In the genomic region with DNA sequence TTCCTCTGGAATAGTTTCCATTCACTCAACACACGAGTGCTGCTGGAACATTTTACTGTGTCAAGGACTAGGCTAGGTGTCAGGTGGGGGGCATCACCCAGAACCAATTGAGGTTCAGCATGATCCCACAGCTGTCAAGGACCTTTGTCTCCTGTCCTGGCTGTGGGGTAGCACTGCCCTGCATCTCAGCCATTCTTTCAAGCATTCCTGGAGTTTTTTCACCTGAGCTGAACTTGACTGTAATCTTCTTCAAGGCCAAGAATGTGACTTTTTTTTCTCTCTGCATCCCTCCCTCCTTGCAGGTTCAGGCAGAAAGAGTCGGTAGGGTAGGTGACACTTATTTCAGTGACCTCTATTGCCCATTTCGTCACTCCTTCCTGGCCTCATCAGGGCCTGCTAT, we compare ENCODE assay signal across 16 cellular contexts. TPM values are rescaled to one million over a fixed set of nuclear protein-coding genes. Genes with fewer than 3 reads are reported as not detected.
A peak's percentile ranks its signal among the peaks of the same experiment; 100 is the strongest.
DNase-seq lines count a peak whose midpoint lies in the region; ATAC-seq, FAIRE-seq and TF ChIP-seq lines count a peak whose summit lies in the region.
"Had no signal": no experiment of that assay in that cellular context is flagged by ENCODE, and none has a peak within 500 bp of the region (broad histone marks: within the 10 kb centered on the region; RNA-seq: fewer than 3 reads in every experiment).

No MANE protein-coding gene starts in this region.

- POLR2A ChIA-PET in H1 (lab: Charles Lee; ENCODE audit: partially characterized antibody): no interaction called here

- H3K36me3 ChIP-seq in H1 (ENCODE audit: control insufficient read depth in 2 of 4, insufficient read depth in 4 of 4, low read length in 3 of 4) (no peaks in the 10 kb centered on the region), upper lobe of right lung (no peaks in the 10 kb centered on the region)
- H3K36me3 ChIP-seq: BLaER1 had no signal

- H2BK5ac ChIP-seq in H1 (ENCODE audit: low read depth, low read length): no peak overlapping the region

- no peak overlapping the region; a peak in 1 of 4 replicates for H3K4me2 ChIP-seq in H1 (ENCODE audit: insufficient read depth in 1 of 2, low read depth in 2 of 2, low read length in 2 of 2)
- H3K4me2 ChIP-seq: BLaER1 had no signal

- no peak overlapping the region for H3K9ac ChIP-seq in H1 (replicated peaks in 1 of 4; ENCODE audit: extremely low read depth in 1 of 4, low read depth in 3 of 4, low read length in 3 of 4)
- H3K9ac ChIP-seq: BLaER1, GM23248 had no signal

- H3K79me2 ChIP-seq in H1 (ENCODE audit: control insufficient read depth in 1 of 2, insufficient read depth in 2 of 2, low read length in 2 of 2): no peaks in the 10 kb centered on the region

- DNase-seq in H1 (ENCODE audit: low read depth in 1 of 2, low spot score in 2 of 2) (no peak), mesothelial cell of epicardium (ENCODE audit: low spot score in 2 of 2, unreplicated experiment in 2 of 2) (no peak), upper lobe of right lung (no peak), AG08395 (ENCODE audit: low spot score) (no peak)
- DNase-seq: AML-193; CD8-positive, alpha-beta memory T cell; DND-41; GF-D8; GM23248; H9 had no signal

- CTCF ChIA-PET in H1 (lab: Charles Lee; ENCODE audit: partially characterized antibody): interaction anchor here (1.0 to 1.1 kb wide), 2 partner anchors 19 to 23 kb away, joined by 3 to 5 read pairs; no protein-coding TSS in a partner anchor

- peaks cover 5 to 33% (median 33%) of the 10 kb centered on the region in 4 experiments for H3K27me3 ChIP-seq in H1 (replicated peaks in 1 of 4; ENCODE audit: control insufficient read depth in 3 of 4, extremely low read depth in 1 of 4, insufficient read depth in 3 of 4, low read length in 3 of 4)
- H3K27me3 ChIP-seq in upper lobe of right lung: peaks cover 42% of the 10 kb centered on the region

- no peak overlapping the region for H3K23ac ChIP-seq in H1 (ENCODE audit: insufficient read length)

- H4K20me1 ChIP-seq in H1 (replicated peaks in 1 of 2; ENCODE audit: control insufficient read depth in 1 of 2, insufficient read depth in 2 of 2, low read length in 2 of 2): no peaks in the 10 kb centered on the region

- TF ChIP-seq POLR2A in H1 (IDR thresholded peaks at IDR 0.05; ENCODE audit: control extremely low read depth in 1 of 2, low read depth in 2 of 2, low read length in 2 of 2): no peak

- H3K4me3 Mint-ChIP-seq in brain: peak overlapping the region in 3 of 5 experiments; percentile 13 to 44 (median 30)
- H3K4me3 Mint-ChIP-seq in mesothelial cell of epicardium: no peak overlapping the region
- H3K4me3 Mint-ChIP-seq: CD8-positive, alpha-beta memory T cell; H9 had no signal

- intact Hi-C loops in upper lobe of right lung (cut with DNase I): no loop called here

- H3K27ac Mint-ChIP-seq in brain (no peak overlapping the region), mesothelial cell of epicardium (peak overlapping the region; percentile 59)
- H3K27ac Mint-ChIP-seq: CD8-positive, alpha-beta memory T cell; H9 had no signal

- H3K4ac ChIP-seq in H1 (replicated peaks; ENCODE audit: insufficient read length, low read depth, low read length): no peak overlapping the region

- no peak overlapping the region for H2BK120ac ChIP-seq in H1 (replicated peaks; ENCODE audit: low read depth, low read length)

- peak; percentile 65 for FAIRE-seq in H1 (lab: Jason Lieb, UNC)

- no peak overlapping the region for H3K14ac ChIP-seq in H1 (ENCODE audit: insufficient read length)

- H2BK12ac ChIP-seq in H1 (ENCODE audit: low read depth, low read length): no peak overlapping the region

- no peak overlapping the region for H4K8ac ChIP-seq in H1 (ENCODE audit: extremely low read depth, insufficient read depth, low read length)

- H3K4me1 ChIP-seq in H1 (replicated peaks in 1 of 4; ENCODE audit: control insufficient read depth in 3 of 4, insufficient read depth in 4 of 4, low read length in 3 of 4) (peaks cover 0 to 7% (median 4%) of the 10 kb centered on the region in 4 experiments; a peak in 4 of 7 replicates), upper lobe of right lung (peaks cover 12% of the 10 kb centered on the region)
- H3K4me1 ChIP-seq: Caco-2 had no signal

- H3K9me3 Mint-ChIP-seq in brain (peaks cover under 1 to 7% (median 3%) of the 10 kb centered on the region in 5 experiments), mesothelial cell of epicardium (peaks cover 3% of the 10 kb centered on the region)

- no peak overlapping the region for H4K5ac ChIP-seq in H1 (ENCODE audit: insufficient read length, low read depth, low read length)

- H3K18ac ChIP-seq in H1 (ENCODE audit: extremely low read depth, low read length): no peak overlapping the region

- no peak overlapping the region for H2BK20ac ChIP-seq in H1 (ENCODE audit: low read length)

- no peak overlapping the region for H2AK5ac ChIP-seq in H1 (ENCODE audit: low read depth, low read length)

- peaks cover 3% of the 10 kb centered on the region for H3K27me3 Mint-ChIP-seq in brain
- H3K27me3 Mint-ChIP-seq in mesothelial cell of epicardium (ENCODE audit: low read depth): peaks cover 13% of the 10 kb centered on the region

- TF ChIP-seq RAD21 in H1 (IDR thresholded peaks at IDR 0.05 in 1 of 2, conservative IDR thresholded peaks at IDR 0.05 in 1 of 2; ENCODE audit: low read depth in 2 of 2, low read length in 2 of 2): no peak

- 64% methylated on average over 3 of the region's 3 CpGs; no CpG with 5 or more reads in 1 of the 2 experiments for WGBS in H1 (ENCODE audit: extremely low coverage in 1 of 2, insufficient coverage in 1 of 2, insufficient read length in 1 of 2, insufficient replicate concordance in 2 of 2, low coverage in 1 of 2, low lambda C conversion rate in 2 of 2, missing lambda C conversion rate in 1 of 2), 2 experiments

- H2BK15ac ChIP-seq in H1 (ENCODE audit: low read length): no peak overlapping the region

- no peak overlapping the region for H2AFZ ChIP-seq in H1 (ENCODE audit: low read length)
- H2AFZ ChIP-seq: GM23248 had no signal

- ATAC-seq in upper lobe of right lung (peak; percentile 19), HG02678 (IDR thresholded peaks at IDR 0.05; ENCODE audit: unreplicated experiment) (no peak), GM18870 (IDR thresholded peaks at IDR 0.05; ENCODE audit: unreplicated experiment) (no peak)

- H3K36me3 Mint-ChIP-seq in brain: peaks cover 15% of the 10 kb centered on the region
- no peaks in the 10 kb centered on the region for H3K36me3 Mint-ChIP-seq in mesothelial cell of epicardium
- H3K36me3 Mint-ChIP-seq: CD8-positive, alpha-beta memory T cell had no signal

- H3K27ac ChIP-seq in H1 (ENCODE audit: low read depth, low read length) (no peak overlapping the region), upper lobe of right lung (no peak overlapping the region)
- H3K27ac ChIP-seq: BLaER1, GM23248, HL-60 had no signal

- H3K4me3 ChIP-seq in H1 (ENCODE audit: extremely low read depth in 1 of 4, insufficient read depth in 2 of 4, low read depth in 3 of 4, low read length in 4 of 4): no peak overlapping the region
- no peak overlapping the region for H3K4me3 ChIP-seq in upper lobe of right lung
- H3K4me3 ChIP-seq: BLaER1, GM23248 had no signal

- peaks cover 15% of the 10 kb centered on the region; the same call in 1 of the 2 replicates for H3K23me2 ChIP-seq in H1 (ENCODE audit: low read depth, low read length)

- TF ChIP-seq EP300 in H1 (IDR thresholded peaks at IDR 0.05; ENCODE audit: borderline replicate concordance in 1 of 2, low read depth in 2 of 2, low read length in 2 of 2): no peak

- no peak overlapping the region for H3K56ac ChIP-seq in H1 (replicated peaks; ENCODE audit: insufficient read length, low read depth, low read length)

- H3K9me3 ChIP-seq in H1 (ENCODE audit: insufficient read depth in 2 of 2, low read depth in 1 of 2, low read length in 1 of 2): no peaks in the 10 kb centered on the region
- H3K9me3 ChIP-seq in upper lobe of right lung: no peaks in the 10 kb centered on the region
- H3K9me3 ChIP-seq: Caco-2 had no signal

- H4K91ac ChIP-seq in H1 (replicated peaks; ENCODE audit: insufficient read length, low read length): no peak overlapping the region

- H3K4me1 Mint-ChIP-seq in brain (peaks cover 26% of the 10 kb centered on the region), mesothelial cell of epicardium (peaks cover 27% of the 10 kb centered on the region)

- TF ChIP-seq CTCF in brain (conservative IDR thresholded peaks at IDR 0.05) (no peak), H1 (IDR thresholded peaks at IDR 0.05; ENCODE audit: control extremely low read depth in 1 of 3, insufficient read depth in 1 of 3, low read depth in 1 of 3, low read length in 3 of 3) (no peak), mesothelial cell of epicardium (IDR thresholded peaks at IDR 0.05; ENCODE audit: unreplicated experiment) (no peak), upper lobe of right lung (IDR thresholded peaks at IDR 0.05) (no peak)

- H3K79me1 ChIP-seq in H1 (ENCODE audit: low read depth, low read length): no peaks in the 10 kb centered on the region

TF ChIP-seq in H1, 55 proteins besides CTCF, POLR2A, EP300 and RAD21:
- TF ChIP-seq TEAD4 (IDR thresholded peaks at IDR 0.05; ENCODE audit: low read depth, low read length) (peak; percentile 33; the same call in 1 of the 2 replicates), NRF1 (IDR thresholded peaks at IDR 0.05; ENCODE audit: low read depth, low read length) (no peak)

RNA-seq across cellular contexts. Expression of a gene that starts 3.5 kb away (rescaled TPM):
- polyA plus RNA-seq in brain (ENCODE audit: insufficient read depth, low read depth, low replicate concordance) (28.3 TPM), H1 (2011; rRNA removed) (3.3 and 3.7 TPM in 2 replicates)
- total RNA-seq in H1 (2021; fragmentation: NEBNext Ultra II Directional; extraction: Animal tissue kit (Norgen Biotek cat#: 25700)): 2.1 and 3.2 TPM in 2 replicates
- polyA plus RNA-seq in H1 (2011; cell fraction: cytosol; rRNA removed): 2.8 TPM
- polyA plus RNA-seq in H1 (2011; cell fraction: nucleus; rRNA removed): 2.9 TPM
- polyA plus RNA-seq in H1 (2012, experiment 1 of 2): 2.9 to 3.8 TPM (median 3.2 TPM) in 4 replicates
- polyA plus RNA-seq in H1 (2012, experiment 2 of 2): 2.2 TPM
- polyA plus RNA-seq in H1 (2013, experiment 1 of 2): 1.2 TPM
- 1.3 TPM for polyA plus RNA-seq in H1 (2013, experiment 2 of 2)
- polyA minus RNA-seq in H1 (2011; rRNA and poly(A)+ RNA removed): 5.5 and 5.9 TPM in 2 replicates
- 3.2 TPM for polyA minus RNA-seq in H1 (2011; cell fraction: cytosol; rRNA and poly(A)+ RNA removed)
- 4.1 TPM for polyA minus RNA-seq in H1 (2011; cell fraction: nucleus; rRNA and poly(A)+ RNA removed)
- total RNA-seq in mesothelial cell of epicardium (6.1 to 6.3 TPM (median 6.1 TPM) in 3 replicates), upper lobe of right lung (7.0 TPM)
- total RNA-seq: CD8-positive, alpha-beta memory T cell had no signal
- polyA plus RNA-seq: CD8-positive, alpha-beta memory T cell; GM23248 had no signal
